ENCODE assay signal across 8 cellular contexts in genomic region chr14:70809238-70810214, GRCh38. TPM values are rescaled to one million over a fixed set of nuclear protein-coding genes. Genes with fewer than 3 reads are reported as not detected.
DNase-seq lines count a peak whose midpoint lies in the region; ATAC-seq and TF ChIP-seq lines count a peak whose summit lies in the region.

MAP3K9 (minus strand) TSS chr14:70809513; CDS start chr14:70809171, 342 bp downstream.

- DNase-seq in D341Med (ENCODE audit: low spot score), result peak; percentile 98
- peak; percentile 94 for DNase-seq in NT2/D1 (ENCODE audit: low read depth, low spot score)
- peak; percentile 88 for DNase-seq in activated T-cell treated with anti-CD3 and anti-CD28 coated beads for 24 hours (ENCODE audit: low read depth)
- peak; percentile 33 to 36 for DNase-seq in erythroblast (lab: John Stamatoyannopoulos, UW)
- peak; percentile 57 for DNase-seq in myocyte (ENCODE audit: low read depth)
- peak; percentile 67 to 87 for DNase-seq in stimulated activated CD8-positive, alpha-beta memory T cell treated with anti-CD3 and anti-CD28 coated beads, Interleukin-7, amount 100 ng/mL, for 4 hours (ENCODE audit: low read depth in 2 of 2)

- H3K4me3 ChIP-seq in HUES6 (ENCODE audit: low read depth, low read length), result peak within 1 kb of the TSS; percentile 85
- peak within 1 kb of the TSS; percentile 75 for H3K4me3 ChIP-seq in NT2/D1 (ENCODE audit: insufficient read length, low read depth)

- ATAC-seq in GM21423 (IDR thresholded peaks at IDR 0.05; ENCODE audit: unreplicated experiment), result peak; percentile 90

- H3K9me3 ChIP-seq in HUES6 (ENCODE audit: control insufficient read depth, insufficient read depth, low read depth, low read length) (no peaks in the 10 kb centered on the region), NT2/D1 (ENCODE audit: insufficient read depth, low read length) (no peaks in the 10 kb centered on the region)

- H3K36me3 ChIP-seq in HUES6 (ENCODE audit: control insufficient read depth, insufficient read depth, low read length) (peaks cover 3% of the 10 kb centered on the region; the same call in 1 of the 2 replicates), NT2/D1 (ENCODE audit: insufficient read depth, insufficient read length, low read length) (peaks cover 5% of the 10 kb centered on the region)

- H3K9ac ChIP-seq in HUES6 (ENCODE audit: low read length) (peak within 1 kb of the TSS; percentile 66), NT2/D1 (ENCODE audit: insufficient read length, low read depth) (peak within 1 kb of the TSS; percentile 87)

- H3K27me3 ChIP-seq in HUES6 (ENCODE audit: control insufficient read depth, insufficient read depth, low read length), result no peaks in the 10 kb centered on the region
- no peaks in the 10 kb centered on the region for H3K27me3 ChIP-seq in NT2/D1 (ENCODE audit: insufficient read depth, insufficient read length)

- H3K4me1 ChIP-seq in HUES6 (ENCODE audit: control insufficient read depth, insufficient read depth, low read length), result peaks cover 27% of the 10 kb centered on the region
- H3K4me1 ChIP-seq in NT2/D1 (ENCODE audit: insufficient read depth, insufficient read length), result no peaks in the 10 kb centered on the region

- no peak for TF ChIP-seq POLR2A in erythroblast (IDR thresholded peaks at IDR 0.05; ENCODE audit: low read length)

- H3K27ac ChIP-seq in HUES6 (ENCODE audit: low read depth, low read length), result peak within 1 kb of the TSS; percentile 11; the same call in 1 of the 2 replicates

RNA-seq across cellular contexts. Expression of gene MAP3K9, which starts in this region (rescaled TPM):
- 0.42 and 0.53 TPM in 2 replicates for total RNA-seq in myocyte
- 0.86 TPM for polyA plus RNA-seq in myocyte (2012)

Comparison
In these comparisons a context has a peak if more than half of its experiments do, and no peak if none do; other contexts are left out.
1. Peak in every context shown above with its lines: DNase-seq, ATAC-seq, H3K4me3 ChIP-seq and H3K27ac ChIP-seq.
2. Peak in DNase-seq in myocyte; RNA of the gene not detected or under 1 TPM.
3. DNase-seq: peak in every context shown above with its lines; median percentile 98 in D341Med; 94 in NT2/D1; 88 in activated T-cell treated with anti-CD3 and anti-CD28 coated beads for 24 hours; 77 in stimulated activated CD8-positive, alpha-beta memory T cell treated with anti-CD3 and anti-CD28 coated beads, Interleukin-7, amount 100 ng/mL, for 4 hours; 57 in myocyte; 34 in erythroblast.